8 cellular contexts compared by ENCODE assay signal in genomic region chr9:109012876-109013677, GRCh38. TPM values are rescaled to one million over a fixed set of nuclear protein-coding genes. Genes with fewer than 3 reads are reported as not detected.
DNase-seq lines count a peak whose midpoint lies in the region; ATAC-seq and TF ChIP-seq lines count a peak whose summit lies in the region.

TSS of gene CTNNAL1 (minus strand) at chr9:109013499. CDS start at chr9:109013442, 57 bp downstream.

- H3K27ac ChIP-seq in HUES6 (ENCODE audit: low read depth, low read length) = peak within 1 kb of the TSS; percentile 91; the same call in 1 of the 2 replicates
- peak within 1 kb of the TSS; percentile 80 for H3K27ac ChIP-seq in stomach smooth muscle (ENCODE audit: low read length)

- ATAC-seq in GM21423 (IDR thresholded peaks at IDR 0.05; ENCODE audit: unreplicated experiment) = peak; percentile 67
- ATAC-seq in activated T-helper 17 cell treated with anti-CD3 and anti-CD28 coated beads, Interleukin-2, amount 50 U/mL, for 72 hours (replicated peaks) = peak; percentile 77

- peak within 1 kb of the TSS; percentile 89 for H3K9ac ChIP-seq in HUES6 (ENCODE audit: low read length)
- peak within 1 kb of the TSS; percentile 72 to 81 for H3K9ac ChIP-seq in stomach smooth muscle (ENCODE audit: low read length in 2 of 2)

- H3K4me1 ChIP-seq in HUES6 (ENCODE audit: control insufficient read depth, insufficient read depth, low read length) = peaks cover 21% of the 10 kb centered on the region
- peaks cover 16% of the 10 kb centered on the region for H3K4me1 ChIP-seq in stomach smooth muscle (ENCODE audit: control insufficient read depth, insufficient read depth, low read length)

- H3K4me1 Mint-ChIP-seq in activated T-helper 17 cell treated with anti-CD3 and anti-CD28 coated beads, Interleukin-2, amount 50 U/mL, for 72 hours = peaks cover 23% of the 10 kb centered on the region
- peaks cover 50% of the 10 kb centered on the region for H3K4me1 Mint-ChIP-seq in nephron progenitor cell

- H3K27me3 Mint-ChIP-seq in activated T-helper 17 cell treated with anti-CD3 and anti-CD28 coated beads, Interleukin-2, amount 50 U/mL, for 72 hours = no peaks in the 10 kb centered on the region
- no peaks in the 10 kb centered on the region for H3K27me3 Mint-ChIP-seq in nephron progenitor cell (ENCODE audit: low read depth, poor library complexity)

- H3K36me3 ChIP-seq in HUES6 (ENCODE audit: control insufficient read depth, insufficient read depth, low read length) (peaks cover 4% of the 10 kb centered on the region; the same call in 1 of the 2 replicates), stomach smooth muscle (ENCODE audit: control insufficient read depth in 2 of 2, insufficient read depth in 2 of 2, low read length in 2 of 2) (peaks cover 0 to 8% of the 10 kb centered on the region in 2 donors)

- peaks cover 5% of the 10 kb centered on the region for H3K36me3 Mint-ChIP-seq in activated T-helper 17 cell treated with anti-CD3 and anti-CD28 coated beads, Interleukin-2, amount 50 U/mL, for 72 hours (ENCODE audit: low read depth)
- H3K36me3 Mint-ChIP-seq in nephron progenitor cell (ENCODE audit: low read depth) = peaks cover 19% of the 10 kb centered on the region

- H3K9me3 ChIP-seq in HUES6 (ENCODE audit: control insufficient read depth, insufficient read depth, low read depth, low read length) = no peaks in the 10 kb centered on the region
- H3K9me3 ChIP-seq in stomach smooth muscle (ENCODE audit: control insufficient read depth in 2 of 2, low read length in 2 of 2) = no peaks in the 10 kb centered on the region

- no peaks in the 10 kb centered on the region for H3K9me3 Mint-ChIP-seq in activated T-helper 17 cell treated with anti-CD3 and anti-CD28 coated beads, Interleukin-2, amount 50 U/mL, for 72 hours
- peaks cover 4% of the 10 kb centered on the region for H3K9me3 Mint-ChIP-seq in nephron progenitor cell

- peak within 1 kb of the TSS; percentile 98 for H3K4me3 Mint-ChIP-seq in activated T-helper 17 cell treated with anti-CD3 and anti-CD28 coated beads, Interleukin-2, amount 50 U/mL, for 72 hours
- H3K4me3 Mint-ChIP-seq in nephron progenitor cell = peak within 1 kb of the TSS; percentile 98

- H3K27me3 ChIP-seq in HUES6 (ENCODE audit: control insufficient read depth, insufficient read depth, low read length) = peaks cover 7% of the 10 kb centered on the region; the same call in 1 of the 2 replicates
- H3K27me3 ChIP-seq in stomach smooth muscle (ENCODE audit: control insufficient read depth in 1 of 2, insufficient read depth in 2 of 2, low read length in 2 of 2) = no peaks in the 10 kb centered on the region

- H3K27ac Mint-ChIP-seq in activated T-helper 17 cell treated with anti-CD3 and anti-CD28 coated beads, Interleukin-2, amount 50 U/mL, for 72 hours = peak within 1 kb of the TSS; percentile 97
- peak within 1 kb of the TSS; percentile 98 for H3K27ac Mint-ChIP-seq in nephron progenitor cell

- DNase-seq in D341Med (ENCODE audit: low spot score) = peak; percentile 98
- peak; percentile 79 for DNase-seq in fibroblast of peridontal ligament (ENCODE audit: extremely low read depth)
- DNase-seq in nephron progenitor cell = peak; percentile 99

- TF ChIP-seq CTCF in nephron progenitor cell (IDR thresholded peaks at IDR 0.05) = no peak

- peak within 1 kb of the TSS; percentile 81 for H3K4me3 ChIP-seq in HUES6 (ENCODE audit: low read depth, low read length)
- H3K4me3 ChIP-seq in stomach smooth muscle (ENCODE audit: low read length in 2 of 2) = peak within 1 kb of the TSS; percentile 53 to 85

TF ChIP-seq in PFSK-1, 5 proteins besides CTCF, POLR2A, EP300 and RAD21:
- TF ChIP-seq REST (IDR thresholded peaks at IDR 0.05; ENCODE audit: insufficient read depth in 1 of 2, low read depth in 2 of 2, low read length in 2 of 2) (no peak), POLR2AphosphoS5 (IDR thresholded peaks at IDR 0.05; ENCODE audit: low read depth, low read length) (peak; percentile 65), TAF1 (IDR thresholded peaks at IDR 0.05; ENCODE audit: borderline replicate concordance, insufficient read depth, low read length) (peak; percentile 43; the same call in 1 of the 2 replicates), FOXP2 (optimal IDR thresholded peaks at IDR 0.05; ENCODE audit: borderline replicate concordance, extremely low read depth, extremely low read length, insufficient read depth) (peak; percentile 56), SIN3A (IDR thresholded peaks at IDR 0.05; ENCODE audit: borderline replicate concordance, insufficient read depth, low read length) (no peak)

RNA-seq across cellular contexts. Expression of gene CTNNAL1, which starts in this region (rescaled TPM):
- 23.6 TPM for polyA plus RNA-seq in PFSK-1 (2012; ENCODE audit: insufficient read length, low read depth)
- total RNA-seq in activated T-helper 17 cell treated with anti-CD3 and anti-CD28 coated beads, Interleukin-2, amount 50 U/mL, for 72 hours = 10 to 100 TPM; 24.4 to 25.7 TPM

Comparison
In these comparisons a context has a peak if more than half of its experiments do, and no peak if none do; other contexts are left out.
1. Peak in every context shown above with its lines: DNase-seq, ATAC-seq, H3K4me3 ChIP-seq and H3K27ac ChIP-seq.